1 cellular context compared by ENCODE assay signal in genomic region chr12:114612062-114612461, GRCh38.
TF ChIP-seq lines count a peak whose summit lies in the region.

No MANE protein-coding gene starts in this region.

TF ChIP-seq in liver, 16 proteins besides CTCF, POLR2A, EP300 and RAD21 (continued from another document):
- TF ChIP-seq RXRA (IDR thresholded peaks at IDR 0.05): no peak
- no peak for TF ChIP-seq MAX (IDR thresholded peaks at IDR 0.05)
